36 cellular contexts compared by ENCODE assay signal in the genomic region with DNA sequence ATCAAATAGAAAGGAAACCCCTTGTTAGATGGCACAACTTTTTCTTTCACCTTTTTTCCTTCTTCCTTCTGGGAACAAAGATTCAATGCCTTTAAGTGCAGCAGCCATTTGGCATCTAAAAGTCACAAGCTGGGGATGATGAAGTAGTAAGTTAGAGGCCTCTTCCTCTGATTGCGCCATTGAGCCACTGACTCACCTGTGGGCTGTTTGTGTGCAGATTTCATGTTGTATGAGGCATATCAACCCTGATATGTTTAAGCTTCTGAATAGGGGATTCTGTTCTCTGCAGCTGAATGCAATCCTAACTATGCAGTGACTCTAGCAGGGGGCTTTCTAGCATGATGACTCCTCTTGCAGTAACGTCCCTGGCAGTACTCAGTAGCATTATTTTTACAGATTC.
DNase-seq lines count a peak whose midpoint lies in the region; ATAC-seq, FAIRE-seq and TF ChIP-seq lines count a peak whose summit lies in the region.
"Had no signal": no experiment of that assay in that cellular context is flagged by ENCODE, and none has a peak within 500 bp of the region (broad histone marks: within the 10 kb centered on the region; RNA-seq: fewer than 3 reads in every experiment).

No MANE protein-coding gene starts in this region.

- H3K4me3 Mint-ChIP-seq in natural killer cell treated with Interleukin-12 subunit alpha and Interleukin-12 subunit beta and Interleukin-15 and Interleukin-18, amount 100 ng/mL, for 72 hours: no peak overlapping the region
- H3K4me3 Mint-ChIP-seq: activated CD4-positive, alpha-beta T cell treated with anti-CD3 and anti-CD28 coated beads, Interleukin-2, amount 10 ng/mL, durations not matched to agents 24 days and 14 days; activated naive CD8-positive, alpha-beta T cell treated with anti-CD3 and anti-CD28 coated beads for 36 hours; CD14-positive monocyte; neural crest cell had no signal

- no peak for ATAC-seq in natural killer cell treated with Interleukin-12 subunit alpha and Interleukin-12 subunit beta and Interleukin-15 and Interleukin-18, amount 100 ng/mL, for 72 hours
- ATAC-seq in GM19035 (IDR thresholded peaks at IDR 0.05; ENCODE audit: unreplicated experiment): no peak
- ATAC-seq in HG03565 (IDR thresholded peaks at IDR 0.05; ENCODE audit: unreplicated experiment): no peak
- ATAC-seq in HG03342 (IDR thresholded peaks at IDR 0.05; ENCODE audit: unreplicated experiment): no peak
- ATAC-seq: gastrocnemius medialis; HCT116; left lobe of liver; pancreas; stimulated activated naive CD8-positive, alpha-beta T cell treated with anti-CD3 and anti-CD28 coated beads, Interleukin-15, Interleukin-2, amounts not matched to agents 100 U/mL and 50 U/mL, for 24 hours had no signal

- H3K27me3 ChIP-seq in MG63 (no peaks in the 10 kb centered on the region), bronchial epithelial cell (ENCODE audit: control insufficient read depth, insufficient read depth, low read length) (peaks cover 1% of the 10 kb centered on the region)
- H3K27me3 ChIP-seq: cardiac muscle cell, colonic mucosa, esophagus muscularis mucosa, gastrocnemius medialis, pancreas, SJSA1, spleen, testis had no signal

- H3K4me3 ChIP-seq in MG63: no peak overlapping the region
- no peak overlapping the region for H3K4me3 ChIP-seq in bronchial epithelial cell (ENCODE audit: low read depth, low read length)
- H3K4me3 ChIP-seq: cardiac muscle cell, colonic mucosa, esophagus muscularis mucosa, gastrocnemius medialis, pancreas, SJSA1, spleen, testis had no signal

- TF ChIP-seq CTCF in bronchial epithelial cell (IDR thresholded peaks at IDR 0.05; ENCODE audit: insufficient read depth, low read length, severe bottlenecking): no peak

- no peaks in the 10 kb centered on the region for H3K9me3 Mint-ChIP-seq in natural killer cell treated with Interleukin-12 subunit alpha and Interleukin-12 subunit beta and Interleukin-15 and Interleukin-18, amount 100 ng/mL, for 72 hours
- H3K9me3 Mint-ChIP-seq: activated CD4-positive, alpha-beta T cell treated with anti-CD3 and anti-CD28 coated beads, Interleukin-2, amount 10 ng/mL, durations not matched to agents 24 days and 14 days; activated naive CD8-positive, alpha-beta T cell treated with anti-CD3 and anti-CD28 coated beads for 36 hours had no signal

- no peaks in the 10 kb centered on the region; the same call in 1 of the 2 replicates for H3K9me3 ChIP-seq in MG63
- H3K9me3 ChIP-seq: Caco-2, colonic mucosa, esophagus muscularis mucosa, gastrocnemius medialis, pancreas, SJSA1, spleen, testis had no signal

- peak; percentile 10 for DNase-seq in EL
- peak; percentile 11 for DNase-seq in MG63
- peak; percentile 83 for DNase-seq in bronchial epithelial cell (ENCODE audit: low read depth)
- peak; percentile 3 for DNase-seq in iris pigment epithelial cell (ENCODE audit: low read depth)
- no peak for DNase-seq in natural killer cell treated with Interleukin-12 subunit alpha and Interleukin-12 subunit beta and Interleukin-15 and Interleukin-18, amount 100 ng/mL, for 72 hours (ENCODE audit: low spot score)
- DNase-seq: activated CD4-positive, alpha-beta T cell treated with anti-CD3 and anti-CD28 coated beads, Interleukin-2, amount 10 ng/mL, durations not matched to agents 24 days and 14 days; activated CD8-positive, alpha-beta memory T cell treated with anti-CD3 and anti-CD28 coated beads for 24 hours; activated effector memory CD4-positive, alpha-beta T cell treated with anti-CD3 and anti-CD28 coated beads, Interleukin-2, amount 50 U/mL, for 16 hours; activated naive CD8-positive, alpha-beta T cell treated with anti-CD3 and anti-CD28 coated beads for 36 hours; activated T-cell treated with anti-CD3 and anti-CD28 coated beads, Interleukin-2, amount 50 U/mL, for 1 hour; aorta; Caco-2; colonic mucosa; effector CD8-positive, alpha-beta T cell; gastrocnemius medialis; GDM1; KBM-7; mesendoderm; NCI-H1436; NCI-H2081; NCI-H526 treated with DMSO at 0.1 percent for 48 hours; pancreas; spleen; stimulated activated CD4-positive, alpha-beta T cell treated with anti-CD3 and anti-CD28 coated beads, Interleukin-2, amount 100 ng/mL, for 24 hours; stimulated activated naive CD8-positive, alpha-beta T cell treated with anti-CD3 and anti-CD28 coated beads, Interleukin-15, Interleukin-2, amounts not matched to agents 100 U/mL and 50 U/mL, for 24 hours; testis had no signal

- no peaks in the 10 kb centered on the region for H3K27me3 Mint-ChIP-seq in natural killer cell treated with Interleukin-12 subunit alpha and Interleukin-12 subunit beta and Interleukin-15 and Interleukin-18, amount 100 ng/mL, for 72 hours
- H3K27me3 Mint-ChIP-seq: activated CD4-positive, alpha-beta T cell treated with anti-CD3 and anti-CD28 coated beads, Interleukin-2, amount 10 ng/mL, durations not matched to agents 24 days and 14 days had no signal

- no peaks in the 10 kb centered on the region for H3K4me1 Mint-ChIP-seq in natural killer cell treated with Interleukin-12 subunit alpha and Interleukin-12 subunit beta and Interleukin-15 and Interleukin-18, amount 100 ng/mL, for 72 hours (ENCODE audit: low read depth in 2 of 2)
- H3K4me1 Mint-ChIP-seq: activated CD4-positive, alpha-beta T cell treated with anti-CD3 and anti-CD28 coated beads, Interleukin-2, amount 10 ng/mL, durations not matched to agents 24 days and 14 days; activated naive CD8-positive, alpha-beta T cell treated with anti-CD3 and anti-CD28 coated beads for 36 hours; CD14-positive monocyte had no signal

- no peaks in the 10 kb centered on the region for H3K36me3 Mint-ChIP-seq in natural killer cell treated with Interleukin-12 subunit alpha and Interleukin-12 subunit beta and Interleukin-15 and Interleukin-18, amount 100 ng/mL, for 72 hours
- H3K36me3 Mint-ChIP-seq: activated naive CD8-positive, alpha-beta T cell treated with anti-CD3 and anti-CD28 coated beads for 36 hours; CD14-positive monocyte had no signal

- H3K36me3 ChIP-seq in MG63: no peaks in the 10 kb centered on the region
- H3K36me3 ChIP-seq in bronchial epithelial cell (ENCODE audit: control insufficient read depth, insufficient read depth, low read length): no peaks in the 10 kb centered on the region
- H3K36me3 ChIP-seq: cardiac muscle cell, colonic mucosa, esophagus muscularis mucosa, gastrocnemius medialis, pancreas, SJSA1, spleen had no signal

- no peak overlapping the region for H3K27ac Mint-ChIP-seq in natural killer cell treated with Interleukin-12 subunit alpha and Interleukin-12 subunit beta and Interleukin-15 and Interleukin-18, amount 100 ng/mL, for 72 hours
- H3K27ac Mint-ChIP-seq: activated CD4-positive, alpha-beta T cell treated with anti-CD3 and anti-CD28 coated beads, Interleukin-2, amount 10 ng/mL, durations not matched to agents 24 days and 14 days; activated naive CD8-positive, alpha-beta T cell treated with anti-CD3 and anti-CD28 coated beads for 36 hours; CD14-positive monocyte had no signal

- peak; percentile 23 for FAIRE-seq in bronchial epithelial cell (lab: Jason Lieb, UNC)
- FAIRE-seq: pancreas had no signal
